ENCODE assay signal across 11 cellular contexts in the genomic region with DNA sequence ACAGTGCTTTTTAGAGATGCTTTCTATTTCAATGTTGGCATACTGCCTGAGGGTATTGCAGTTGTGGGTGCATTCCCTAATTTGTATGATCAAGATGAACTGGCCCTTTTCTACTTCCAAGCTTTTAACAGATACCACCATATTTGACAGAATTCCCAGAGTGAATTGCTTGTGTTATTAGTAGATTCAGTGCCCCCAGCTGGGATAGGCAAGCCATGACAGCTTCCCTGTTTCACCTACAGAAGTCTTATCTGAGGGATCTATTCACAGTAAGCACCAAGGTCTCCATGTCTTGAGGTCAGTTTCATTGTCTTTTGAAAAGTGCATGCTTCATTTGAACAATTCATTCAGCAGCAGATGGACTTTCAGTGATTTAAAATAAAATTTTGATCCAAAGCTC.
DNase-seq lines count a peak whose midpoint lies in the region; ATAC-seq and TF ChIP-seq lines count a peak whose summit lies in the region.
"Had no signal": no experiment of that assay in that cellular context is flagged by ENCODE, and none has a peak within 500 bp of the region (broad histone marks: within the 10 kb centered on the region; RNA-seq: fewer than 3 reads in every experiment).

No MANE protein-coding gene starts in this region.

- no peaks in the 10 kb centered on the region for H3K79me2 ChIP-seq in Loucy (ENCODE audit: insufficient read depth, low read length)

- peaks cover 51% of the 10 kb centered on the region for H3K36me3 ChIP-seq in Loucy (ENCODE audit: insufficient read depth, low read length)

- H3K9me3 ChIP-seq in Loucy (ENCODE audit: insufficient read depth, low read depth, low read length): no peaks in the 10 kb centered on the region
- H3K9me3 ChIP-seq: MG63 had no signal

- H3K9me2 ChIP-seq in Loucy (replicated peaks; ENCODE audit: low read depth, low read length): no peaks in the 10 kb centered on the region

- DNase-seq in EH (ENCODE audit: low read depth) (peak; percentile 31), cerebellar cortex (ENCODE audit: low spot score) (peak; percentile 22), medulla oblongata (ENCODE audit: extremely low spot score) (peak; percentile 48), NCI-H2029 (lab: John Stamatoyannopoulos, UW) (no peak), RPMI8226 (no peak)
- no peak for DNase-seq in activated T-cell treated with anti-CD3 and anti-CD28 coated beads, Interleukin-2, amount 50 U/mL, for 48 hours
- DNase-seq: MG63 had no signal

- no peak overlapping the region for H2AFZ ChIP-seq in Loucy (ENCODE audit: low read length)

- H3F3A ChIP-seq in Loucy (ENCODE audit: low read depth): no peaks in the 10 kb centered on the region

- H4K20me1 ChIP-seq in Loucy (ENCODE audit: insufficient read depth, low read length, poor library complexity, severe bottlenecking): no peaks in the 10 kb centered on the region

- TF ChIP-seq CTCF in Loucy (conservative IDR thresholded peaks at IDR 0.05; ENCODE audit: low read length): peak; percentile 26; the same call in 1 of the 2 replicates

- no peaks in the 10 kb centered on the region for H3K27me3 ChIP-seq in Loucy (ENCODE audit: insufficient read depth, low read length, poor library complexity, severe bottlenecking)
- H3K27me3 ChIP-seq: MG63 had no signal

- H3K4me2 ChIP-seq in Loucy (ENCODE audit: low read depth, low read length, poor library complexity, severe bottlenecking): no peak overlapping the region

- H3K9ac ChIP-seq in Loucy (ENCODE audit: low read depth, low read length, poor library complexity, severe bottlenecking): no peak overlapping the region

- no peak overlapping the region for H3K4me3 ChIP-seq in Loucy (ENCODE audit: low read length, poor library complexity, severe bottlenecking)
- H3K4me3 ChIP-seq: MG63 had no signal

- no peak for ATAC-seq in HG02759 (IDR thresholded peaks at IDR 0.05; ENCODE audit: unreplicated experiment)
- ATAC-seq: activated CD4-positive, CD25-positive, alpha-beta regulatory T cell treated with anti-CD3 and anti-CD28 coated beads, Interleukin-2, amount 50 U/mL, for 24 hours; activated naive CD4-positive, alpha-beta T cell treated with anti-CD3 and anti-CD28 coated beads, Interleukin-2, amount 50 U/mL, for 72 hours had no signal

- no peaks in the 10 kb centered on the region for H3K4me1 ChIP-seq in Loucy (ENCODE audit: insufficient read depth, low read length, poor library complexity, severe bottlenecking)

Comparison
In these comparisons a context has a peak if more than half of its experiments do, and no peak if none do; other contexts are left out.
1. DNase-seq: peak in EH (single experiment), cerebellar cortex (single experiment) and medulla oblongata (single experiment); none in NCI-H2029 (single experiment), RPMI8226 (single experiment) and activated T-cell treated with anti-CD3 and anti-CD28 coated beads, Interleukin-2, amount 50 U/mL, for 48 hours (0 of 2).